17 cellular contexts compared by ENCODE assay signal in the genomic region with DNA sequence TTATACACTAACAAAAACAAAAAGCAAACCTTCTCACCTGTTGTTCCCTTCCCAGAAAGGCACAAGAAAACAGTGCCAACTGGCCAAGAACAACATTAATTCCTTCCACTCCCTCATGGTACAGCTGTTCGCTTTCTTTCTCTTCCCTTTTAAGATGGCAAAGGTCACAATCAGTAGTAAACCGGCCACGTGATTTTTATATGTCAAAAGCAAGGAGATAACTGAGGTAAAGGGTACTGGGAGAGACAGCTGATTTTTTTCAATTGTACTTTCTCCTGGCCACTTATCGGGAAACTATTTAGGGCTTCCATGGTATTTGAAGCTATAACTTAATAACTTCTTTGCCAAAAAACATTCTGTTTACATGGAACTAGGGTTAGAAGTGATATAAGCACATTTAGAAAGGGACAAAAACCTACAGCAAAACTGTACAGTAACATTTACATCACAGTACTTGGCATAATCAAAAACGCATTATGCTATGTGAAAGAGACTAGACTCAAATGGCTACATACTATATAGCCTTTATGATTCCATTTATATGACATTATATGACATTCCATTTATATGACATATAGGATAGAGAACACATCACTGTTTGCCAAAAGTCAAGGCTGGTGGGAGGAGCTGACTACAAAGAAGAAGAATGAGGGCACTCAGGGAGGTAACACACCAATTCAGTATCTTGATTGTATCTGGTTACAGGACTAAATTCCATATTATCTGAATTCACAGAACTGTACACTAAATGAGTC. TPM values are rescaled to one million over a fixed set of nuclear protein-coding genes. Genes with fewer than 3 reads are reported as not detected.
DNase-seq lines count a peak whose midpoint lies in the region; ATAC-seq, FAIRE-seq and TF ChIP-seq lines count a peak whose summit lies in the region.
"Had no signal": no experiment of that assay in that cellular context is flagged by ENCODE, and none has a peak within 500 bp of the region (broad histone marks: within the 10 kb centered on the region; RNA-seq: fewer than 3 reads in every experiment).

No MANE protein-coding gene starts in this region.

- H3K4me1 ChIP-seq in colonic mucosa (peaks cover 7% of the 10 kb centered on the region), small intestine (ENCODE audit: control insufficient read depth in 2 of 2, insufficient read depth in 1 of 2, low read depth in 1 of 2, low read length in 1 of 2) (peaks cover 9 to 19% of the 10 kb centered on the region in 2 donors), Caco-2 (peaks cover 31% of the 10 kb centered on the region)

- peak overlapping the region in 1 of 2 donors; percentile 22 for H3K9ac ChIP-seq in colonic mucosa (ENCODE audit: low read depth in 2 of 2, low read length in 2 of 2)

- CTCF ChIA-PET in Caco-2 (lab: Charles Lee): interaction anchor here (0.5 kb wide), 1 partner anchor 36 kb away, joined by 5 read pairs; no protein-coding TSS in a partner anchor
- CTCF ChIA-PET in activated CD4-positive, alpha-beta memory T cell treated with anti-CD3 and anti-CD28 coated beads, Interleukin-2, amount 10 ng/mL, durations not matched to agents 7 days and 5 days (lab: Charles Lee): interaction anchor here (1.0 kb wide), 1 partner anchor 27 kb away, joined by 3 read pairs; no protein-coding TSS in a partner anchor

- DNase-seq in MG63 (peak; percentile 16), colonic mucosa (peak; percentile 75), left lobe of liver (ENCODE audit: low spot score) (no peak), small intestine (peak; percentile 94), Caco-2 (no peak)
- DNase-seq in activated CD4-positive, alpha-beta memory T cell treated with anti-CD3 and anti-CD28 coated beads, Interleukin-2, amount 10 ng/mL, durations not matched to agents 7 days and 5 days: no peak
- DNase-seq: activated CD4-positive, alpha-beta T cell treated with anti-CD3 and anti-CD28 coated beads for 48 hours; C1 segment of cervical spinal cord; DND-41; hypothalamus; NCI-H1105; SHP77 treated with DMSO at 0.1 percent for 48 hours had no signal

- intact Hi-C loops in colonic mucosa (cut with DNase I) (no loop called here), Caco-2 (cut with micrococcal nuclease; ENCODE audit: unreplicated experiment) (no loop called here)

- H3K4me1 Mint-ChIP-seq in Caco-2 (ENCODE audit: low read depth, unreplicated experiment): peaks cover 23% of the 10 kb centered on the region
- H3K4me1 Mint-ChIP-seq in activated CD4-positive, alpha-beta memory T cell treated with anti-CD3 and anti-CD28 coated beads, Interleukin-2, amount 10 ng/mL, durations not matched to agents 7 days and 5 days: no peaks in the 10 kb centered on the region
- H3K4me1 Mint-ChIP-seq: central memory CD8-positive, alpha-beta T cell had no signal

- no peaks in the 10 kb centered on the region for H3K9me3 Mint-ChIP-seq in Caco-2 (ENCODE audit: unreplicated experiment)
- H3K9me3 Mint-ChIP-seq in activated CD4-positive, alpha-beta memory T cell treated with anti-CD3 and anti-CD28 coated beads, Interleukin-2, amount 10 ng/mL, durations not matched to agents 7 days and 5 days: no peaks in the 10 kb centered on the region
- H3K9me3 Mint-ChIP-seq: central memory CD8-positive, alpha-beta T cell; IgD-negative memory B cell had no signal

- 17 to 38% (median 33%) methylated on average over 5 of the region's 5 CpGs for WGBS in small intestine, 3 donors

- no TSS peak for BruUV-seq in Caco-2 (replicated peaks; lab: Mats Ljungman, UMichigan)

- TF ChIP-seq CTCF in colonic mucosa (IDR thresholded peaks at IDR 0.05) (no peak), Caco-2 (IDR thresholded peaks at IDR 0.05; ENCODE audit: insufficient read depth in 1 of 2, low read depth in 1 of 2, low read length in 1 of 2, severe bottlenecking in 1 of 2, unreplicated experiment in 1 of 2) (no peak)

- FAIRE-seq in small intestine (lab: Jason Lieb, UNC): peak; percentile 41

- H3K27me3 Mint-ChIP-seq in Caco-2 (ENCODE audit: insufficient read depth, unreplicated experiment): no peaks in the 10 kb centered on the region
- no peaks in the 10 kb centered on the region for H3K27me3 Mint-ChIP-seq in activated CD4-positive, alpha-beta memory T cell treated with anti-CD3 and anti-CD28 coated beads, Interleukin-2, amount 10 ng/mL, durations not matched to agents 7 days and 5 days
- H3K27me3 Mint-ChIP-seq: activated naive CD8-positive, alpha-beta T cell; central memory CD8-positive, alpha-beta T cell; IgD-negative memory B cell had no signal

- ATAC-seq in left lobe of liver (peak; percentile 69), HG02852 (IDR thresholded peaks at IDR 0.05; ENCODE audit: unreplicated experiment) (no peak)
- ATAC-seq: HCT116 had no signal

- no peak overlapping the region for H3K4me3 Mint-ChIP-seq in Caco-2 (ENCODE audit: unreplicated experiment)
- no peak overlapping the region for H3K4me3 Mint-ChIP-seq in activated CD4-positive, alpha-beta memory T cell treated with anti-CD3 and anti-CD28 coated beads, Interleukin-2, amount 10 ng/mL, durations not matched to agents 7 days and 5 days
- H3K4me3 Mint-ChIP-seq: activated naive CD8-positive, alpha-beta T cell; central memory CD8-positive, alpha-beta T cell; IgD-negative memory B cell had no signal

- H3K4me3 ChIP-seq in MG63 (no peak overlapping the region), colonic mucosa (no peak overlapping the region), small intestine (ENCODE audit: low read depth in 1 of 2, low read length in 2 of 2) (no peak overlapping the region), Caco-2 (ENCODE audit: low read depth, low read length) (no peak overlapping the region)

- H3K36me3 Mint-ChIP-seq in Caco-2 (ENCODE audit: insufficient read depth, unreplicated experiment): peaks cover 4% of the 10 kb centered on the region
- H3K36me3 Mint-ChIP-seq in activated CD4-positive, alpha-beta memory T cell treated with anti-CD3 and anti-CD28 coated beads, Interleukin-2, amount 10 ng/mL, durations not matched to agents 7 days and 5 days (ENCODE audit: low read depth): no peaks in the 10 kb centered on the region

- H3K27ac ChIP-seq in colonic mucosa (peak overlapping the region; percentile 71), small intestine (ENCODE audit: low read depth in 1 of 2, low read length in 1 of 2) (peak overlapping the region in 1 of 2 donors; percentile 78)

- POLR2A ChIA-PET in Caco-2 (lab: Charles Lee): no interaction called here
- POLR2A ChIA-PET in activated CD4-positive, alpha-beta memory T cell treated with anti-CD3 and anti-CD28 coated beads, Interleukin-2, amount 10 ng/mL, durations not matched to agents 7 days and 5 days (lab: Charles Lee): no interaction called here

- H3K27me3 ChIP-seq in MG63 (no peaks in the 10 kb centered on the region), colonic mucosa (no peaks in the 10 kb centered on the region), small intestine (ENCODE audit: control insufficient read depth in 2 of 2, insufficient read depth in 2 of 2, low read length in 2 of 2) (no peaks in the 10 kb centered on the region), Caco-2 (replicated peaks; ENCODE audit: control insufficient read depth, insufficient read depth, low read length) (no peaks in the 10 kb centered on the region)

- H3K9me3 ChIP-seq in MG63: no peaks in the 10 kb centered on the region
- H3K9me3 ChIP-seq in colonic mucosa: no peaks in the 10 kb centered on the region
- no peaks in the 10 kb centered on the region for H3K9me3 ChIP-seq in small intestine (ENCODE audit: control insufficient read depth, low read depth)
- no peaks in the 10 kb centered on the region for H3K9me3 ChIP-seq in Caco-2

- no peak overlapping the region for H3K27ac Mint-ChIP-seq in Caco-2 (ENCODE audit: unreplicated experiment)
- no peak overlapping the region for H3K27ac Mint-ChIP-seq in activated CD4-positive, alpha-beta memory T cell treated with anti-CD3 and anti-CD28 coated beads, Interleukin-2, amount 10 ng/mL, durations not matched to agents 7 days and 5 days
- H3K27ac Mint-ChIP-seq: IgD-negative memory B cell had no signal

- H3K36me3 ChIP-seq in MG63 (no peaks in the 10 kb centered on the region), colonic mucosa (no peaks in the 10 kb centered on the region), small intestine (ENCODE audit: control insufficient read depth in 2 of 2, insufficient read depth in 2 of 2, low read length in 2 of 2) (no peaks in the 10 kb centered on the region), Caco-2 (ENCODE audit: control insufficient read depth, insufficient read depth, low read length) (no peaks in the 10 kb centered on the region)

RNA-seq across cellular contexts. Expression of gene PLPP1, which starts 24.8 kb away (rescaled TPM):
- total RNA-seq in MG63 (2014; rRNA removed; shearing (Covaris generic); ENCODE audit: low replicate concordance): 12.8 and 16.6 TPM in 2 replicates
- total RNA-seq in colonic mucosa: 10 to 100 TPM; 53.0 to 85.7 TPM
- 24.5 TPM for total RNA-seq in left lobe of liver
- 10 to 100 TPM; 52.1 to 91.3 (median 54.6) TPM for polyA plus RNA-seq in small intestine
- total RNA-seq in Caco-2 (2022): 49.4 and 57.9 TPM in 2 replicates
- total RNA-seq in activated CD4-positive, alpha-beta memory T cell treated with anti-CD3 and anti-CD28 coated beads, Interleukin-2, amount 10 ng/mL, durations not matched to agents 7 days and 5 days: 1 to 10 TPM; 8.9 to 9.0 TPM

Comparison
In these comparisons a context has a peak if more than half of its experiments do, and no peak if none do; other contexts are left out.
1. DNase-seq: peak in MG63 (single experiment), colonic mucosa (single experiment) and small intestine (single experiment); none in left lobe of liver (single experiment), Caco-2 (0 of 2) and activated CD4-positive, alpha-beta memory T cell treated with anti-CD3 and anti-CD28 coated beads, Interleukin-2, amount 10 ng/mL, durations not matched to agents 7 days and 5 days (single experiment).